ENCODE assay signal across 1 cellular context in genomic region chr11:15918212-15918611, GRCh38.
TF ChIP-seq lines count a peak whose summit lies in the region.

No MANE protein-coding gene starts in this region.

TF ChIP-seq in WTC11, 78 proteins besides CTCF, POLR2A, EP300 and RAD21 (continued from another document):
- TF ChIP-seq ARID4B (CRISPR knock-in tag; IDR thresholded peaks at IDR 0.05; ENCODE audit: borderline replicate concordance) (no peak), RORB (CRISPR knock-in tag; IDR thresholded peaks at IDR 0.05) (no peak), GRHL2 (CRISPR knock-in tag; IDR thresholded peaks at IDR 0.05; ENCODE audit: insufficient replicate concordance, severe bottlenecking) (no peak)
- TF ChIP-seq, protein P1, sequence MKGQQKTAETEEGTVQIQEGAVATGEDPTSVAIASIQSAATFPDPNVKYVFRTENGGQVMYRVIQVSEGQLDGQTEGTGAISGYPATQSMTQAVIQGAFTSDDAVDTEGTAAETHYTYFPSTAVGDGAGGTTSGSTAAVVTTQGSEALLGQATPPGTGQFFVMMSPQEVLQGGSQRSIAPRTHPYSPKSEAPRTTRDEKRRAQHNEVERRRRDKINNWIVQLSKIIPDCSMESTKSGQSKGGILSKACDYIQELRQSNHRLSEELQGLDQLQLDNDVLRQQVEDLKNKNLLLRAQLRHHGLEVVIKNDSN (CRISPR knock-in tag; IDR thresholded peaks at IDR 0.05): no peak
